Comparison of ENCODE assay signal across 1 cellular context in genomic region chr1:93579891-93580290, GRCh38.
TF ChIP-seq lines count a peak whose summit lies in the region.

No MANE protein-coding gene starts in this region.

TF ChIP-seq in HepG2, 621 proteins besides CTCF, POLR2A, EP300 and RAD21 (continued from another document and continues in another):
- TF ChIP-seq MYPOP (CRISPR knock-in tag; IDR thresholded peaks at IDR 0.05) (no peak), ATF7 (IDR thresholded peaks at IDR 0.05) (no peak), ATF7 (CRISPR knock-in tag; IDR thresholded peaks at IDR 0.05) (no peak), CAMTA2 (CRISPR knock-in tag; IDR thresholded peaks at IDR 0.05; ENCODE audit: borderline replicate concordance) (no peak), ZFY (CRISPR knock-in tag; IDR thresholded peaks at IDR 0.05) (peak; percentile 58), GATAD2A (CRISPR knock-in tag; IDR thresholded peaks at IDR 0.05) (peak; percentile 58; the same call in 1 of the 2 replicates), ZFP91 (CRISPR knock-in tag; IDR thresholded peaks at IDR 0.05; ENCODE audit: borderline replicate concordance) (peak; percentile 38; the same call in 1 of the 2 replicates), DPF2 (CRISPR knock-in tag; IDR thresholded peaks at IDR 0.05; ENCODE audit: borderline replicate concordance, low read depth) (no peak), HNRNPH1 (optimal IDR thresholded peaks at IDR 0.05; ENCODE audit: low read depth, low read length) (no peak), ZNF501 (CRISPR knock-in tag; IDR thresholded peaks at IDR 0.05) (0 out of 2 replicates have a peak, but pooled peaks have one; percentile 14), ZNF543 (CRISPR knock-in tag; IDR thresholded peaks at IDR 0.05) (no peak), KAT7 (CRISPR knock-in tag; IDR thresholded peaks at IDR 0.05; ENCODE audit: borderline replicate concordance) (no peak), FOXP1 (IDR thresholded peaks at IDR 0.05) (no peak), FOXP1 (CRISPR knock-in tag; IDR thresholded peaks at IDR 0.05) (peak; percentile 52), XRCC5 (optimal IDR thresholded peaks at IDR 0.05; ENCODE audit: low read length) (peak; percentile 39), CBX5 (CRISPR knock-in tag; IDR thresholded peaks at IDR 0.05; ENCODE audit: borderline replicate concordance) (no peak), ZNF263 (CRISPR knock-in tag; IDR thresholded peaks at IDR 0.05) (peak; percentile 60; the same call in 1 of the 2 replicates), SMAD3 (CRISPR knock-in tag; IDR thresholded peaks at IDR 0.05) (no peak), ZNF615 (CRISPR knock-in tag; IDR thresholded peaks at IDR 0.05; ENCODE audit: borderline replicate concordance) (no peak), MAFF (IDR thresholded peaks at IDR 0.05; ENCODE audit: low read depth, low read length) (0 out of 2 replicates have a peak, but pooled peaks have one; percentile 2), ZNF577 (CRISPR knock-in tag; IDR thresholded peaks at IDR 0.05; ENCODE audit: borderline replicate concordance, low read depth) (no peak), ZFX (CRISPR knock-in tag; IDR thresholded peaks at IDR 0.05; ENCODE audit: low read depth) (peak; percentile 61; the same call in 1 of the 2 replicates), ERF (CRISPR knock-in tag; IDR thresholded peaks at IDR 0.05) (0 out of 2 replicates have a peak, but pooled peaks have one; percentile 12), PHF5A (CRISPR knock-in tag; IDR thresholded peaks at IDR 0.05; ENCODE audit: low read depth, unreplicated experiment) (no peak), RFX3 (CRISPR knock-in tag; IDR thresholded peaks at IDR 0.05) (no peak), ARID5B (CRISPR knock-in tag; IDR thresholded peaks at IDR 0.05) (peak; percentile 11; the same call in 1 of the 2 replicates), ZNF333 (CRISPR knock-in tag; IDR thresholded peaks at IDR 0.05; ENCODE audit: borderline replicate concordance) (no peak), NONO (IDR thresholded peaks at IDR 0.05) (no peak), NONO (CRISPR knock-in tag; conservative IDR thresholded peaks at IDR 0.05) (no peak), KDM1A (CRISPR knock-in tag; IDR thresholded peaks at IDR 0.05) (no peak), HMGXB4 (CRISPR knock-in tag; IDR thresholded peaks at IDR 0.05; ENCODE audit: borderline replicate concordance in 1 of 2, low read depth in 1 of 2) (0 out of 4 replicates have a peak, but pooled peaks of 1 of the 2 experiments have one; percentile 31), ZNF883 (CRISPR knock-in tag; IDR thresholded peaks at IDR 0.05; ENCODE audit: not compliant biosample characterization) (no peak), ZNF431 (CRISPR knock-in tag; IDR thresholded peaks at IDR 0.05; ENCODE audit: borderline replicate concordance, low read depth) (no peak), ZC3H4 (CRISPR knock-in tag; IDR thresholded peaks at IDR 0.05; ENCODE audit: borderline replicate concordance) (no peak), ZNF687 (CRISPR knock-in tag; IDR thresholded peaks at IDR 0.05) (peak; percentile 71), HNRNPLL (IDR thresholded peaks at IDR 0.05; ENCODE audit: low read depth, low read length, poor library complexity, severe bottlenecking) (peak; percentile 58)
- TF ChIP-seq, protein P1, sequence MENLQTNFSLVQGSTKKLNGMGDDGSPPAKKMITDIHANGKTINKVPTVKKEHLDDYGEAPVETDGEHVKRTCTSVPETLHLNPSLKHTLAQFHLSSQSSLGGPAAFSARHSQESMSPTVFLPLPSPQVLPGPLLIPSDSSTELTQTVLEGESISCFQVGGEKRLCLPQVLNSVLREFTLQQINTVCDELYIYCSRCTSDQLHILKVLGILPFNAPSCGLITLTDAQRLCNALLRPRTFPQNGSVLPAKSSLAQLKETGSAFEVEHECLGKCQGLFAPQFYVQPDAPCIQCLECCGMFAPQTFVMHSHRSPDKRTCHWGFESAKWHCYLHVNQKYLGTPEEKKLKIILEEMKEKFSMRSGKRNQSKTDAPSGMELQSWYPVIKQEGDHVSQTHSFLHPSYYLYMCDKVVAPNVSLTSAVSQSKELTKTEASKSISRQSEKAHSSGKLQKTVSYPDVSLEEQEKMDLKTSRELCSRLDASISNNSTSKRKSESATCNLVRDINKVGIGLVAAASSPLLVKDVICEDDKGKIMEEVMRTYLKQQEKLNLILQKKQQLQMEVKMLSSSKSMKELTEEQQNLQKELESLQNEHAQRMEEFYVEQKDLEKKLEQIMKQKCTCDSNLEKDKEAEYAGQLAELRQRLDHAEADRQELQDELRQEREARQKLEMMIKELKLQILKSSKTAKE (CRISPR knock-in tag; IDR thresholded peaks at IDR 0.05; ENCODE audit: borderline replicate concordance): no peak
- TF ChIP-seq, protein P2, sequence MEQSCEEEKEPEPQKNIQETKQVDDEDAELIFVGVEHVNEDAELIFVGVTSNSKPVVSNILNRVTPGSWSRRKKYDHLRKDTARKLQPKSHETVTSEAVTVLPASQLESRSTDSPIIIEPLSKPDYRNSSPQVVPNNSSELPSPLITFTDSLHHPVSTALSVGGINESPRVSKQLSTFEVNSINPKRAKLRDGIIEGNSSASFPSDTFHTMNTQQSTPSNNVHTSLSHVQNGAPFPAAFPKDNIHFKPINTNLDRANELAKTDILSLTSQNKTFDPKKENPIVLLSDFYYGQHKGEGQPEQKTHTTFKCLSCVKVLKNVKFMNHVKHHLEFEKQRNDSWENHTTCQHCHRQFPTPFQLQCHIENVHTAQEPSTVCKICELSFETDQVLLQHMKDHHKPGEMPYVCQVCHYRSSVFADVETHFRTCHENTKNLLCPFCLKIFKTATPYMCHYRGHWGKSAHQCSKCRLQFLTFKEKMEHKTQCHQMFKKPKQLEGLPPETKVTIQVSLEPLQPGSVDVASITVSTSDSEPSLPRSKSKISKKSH (CRISPR knock-in tag; IDR thresholded peaks at IDR 0.05; ENCODE audit: borderline replicate concordance): no peak
- TF ChIP-seq, protein P3, sequence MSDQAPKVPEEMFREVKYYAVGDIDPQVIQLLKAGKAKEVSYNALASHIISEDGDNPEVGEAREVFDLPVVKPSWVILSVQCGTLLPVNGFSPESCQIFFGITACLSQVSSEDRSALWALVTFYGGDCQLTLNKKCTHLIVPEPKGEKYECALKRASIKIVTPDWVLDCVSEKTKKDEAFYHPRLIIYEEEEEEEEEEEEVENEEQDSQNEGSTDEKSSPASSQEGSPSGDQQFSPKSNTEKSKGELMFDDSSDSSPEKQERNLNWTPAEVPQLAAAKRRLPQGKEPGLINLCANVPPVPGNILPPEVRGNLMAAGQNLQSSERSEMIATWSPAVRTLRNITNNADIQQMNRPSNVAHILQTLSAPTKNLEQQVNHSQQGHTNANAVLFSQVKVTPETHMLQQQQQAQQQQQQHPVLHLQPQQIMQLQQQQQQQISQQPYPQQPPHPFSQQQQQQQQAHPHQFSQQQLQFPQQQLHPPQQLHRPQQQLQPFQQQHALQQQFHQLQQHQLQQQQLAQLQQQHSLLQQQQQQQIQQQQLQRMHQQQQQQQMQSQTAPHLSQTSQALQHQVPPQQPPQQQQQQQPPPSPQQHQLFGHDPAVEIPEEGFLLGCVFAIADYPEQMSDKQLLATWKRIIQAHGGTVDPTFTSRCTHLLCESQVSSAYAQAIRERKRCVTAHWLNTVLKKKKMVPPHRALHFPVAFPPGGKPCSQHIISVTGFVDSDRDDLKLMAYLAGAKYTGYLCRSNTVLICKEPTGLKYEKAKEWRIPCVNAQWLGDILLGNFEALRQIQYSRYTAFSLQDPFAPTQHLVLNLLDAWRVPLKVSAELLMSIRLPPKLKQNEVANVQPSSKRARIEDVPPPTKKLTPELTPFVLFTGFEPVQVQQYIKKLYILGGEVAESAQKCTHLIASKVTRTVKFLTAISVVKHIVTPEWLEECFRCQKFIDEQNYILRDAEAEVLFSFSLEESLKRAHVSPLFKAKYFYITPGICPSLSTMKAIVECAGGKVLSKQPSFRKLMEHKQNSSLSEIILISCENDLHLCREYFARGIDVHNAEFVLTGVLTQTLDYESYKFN (CRISPR knock-in tag; conservative IDR thresholded peaks at IDR 0.05): 0 out of 2 replicates have a peak, but pooled peaks have one; percentile 28
- TF ChIP-seq, protein P4, sequence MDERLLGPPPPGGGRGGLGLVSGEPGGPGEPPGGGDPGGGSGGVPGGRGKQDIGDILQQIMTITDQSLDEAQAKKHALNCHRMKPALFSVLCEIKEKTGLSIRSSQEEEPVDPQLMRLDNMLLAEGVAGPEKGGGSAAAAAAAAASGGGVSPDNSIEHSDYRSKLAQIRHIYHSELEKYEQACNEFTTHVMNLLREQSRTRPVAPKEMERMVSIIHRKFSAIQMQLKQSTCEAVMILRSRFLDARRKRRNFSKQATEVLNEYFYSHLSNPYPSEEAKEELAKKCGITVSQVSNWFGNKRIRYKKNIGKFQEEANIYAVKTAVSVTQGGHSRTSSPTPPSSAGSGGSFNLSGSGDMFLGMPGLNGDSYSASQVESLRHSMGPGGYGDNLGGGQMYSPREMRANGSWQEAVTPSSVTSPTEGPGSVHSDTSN (CRISPR knock-in tag; IDR thresholded peaks at IDR 0.05): no peak
